8 cellular contexts compared by ENCODE assay signal in genomic region chr4:105715692-105716278, GRCh38. TPM values are rescaled to one million over a fixed set of nuclear protein-coding genes. Genes with fewer than 3 reads are reported as not detected.
DNase-seq lines count a peak whose midpoint lies in the region; ATAC-seq and TF ChIP-seq lines count a peak whose summit lies in the region.

No MANE protein-coding gene starts in this region.

- peaks cover 14% of the 10 kb centered on the region for H3K36me3 Mint-ChIP-seq in CD4-positive, alpha-beta T cell (ENCODE audit: low read depth)
- no peaks in the 10 kb centered on the region for H3K36me3 Mint-ChIP-seq in type B pancreatic cell

- H3K9me3 Mint-ChIP-seq in CD4-positive, alpha-beta T cell = no peaks in the 10 kb centered on the region
- no peaks in the 10 kb centered on the region for H3K9me3 Mint-ChIP-seq in type B pancreatic cell

- H3K4me3 ChIP-seq in vagina = no peak overlapping the region

- DNase-seq in CD4-positive, alpha-beta T cell = no peak
- peak; percentile 57 for DNase-seq in HT-29 (ENCODE audit: low spot score)
- DNase-seq in SK-N-DZ (ENCODE audit: low spot score) = peak; percentile 26
- DNase-seq in globus pallidus (ENCODE audit: low spot score) = peak; percentile 30
- DNase-seq in type B pancreatic cell (ENCODE audit: extremely low spot score, unreplicated experiment) = no peak
- DNase-seq in vagina (ENCODE audit: extremely low spot score in 2 of 2) = no peak

- no peak overlapping the region for H3K4me3 Mint-ChIP-seq in CD4-positive, alpha-beta T cell
- H3K4me3 Mint-ChIP-seq in type B pancreatic cell = no peak overlapping the region

- H3K4me1 ChIP-seq in vagina = no peaks in the 10 kb centered on the region

- no peak overlapping the region for H3K27ac ChIP-seq in CD4-positive, alpha-beta T cell (ENCODE audit: low read depth, low read length)
- no peak overlapping the region for H3K27ac ChIP-seq in vagina

- H3K4me1 Mint-ChIP-seq in CD4-positive, alpha-beta T cell (ENCODE audit: low read depth) = no peaks in the 10 kb centered on the region
- H3K4me1 Mint-ChIP-seq in type B pancreatic cell (ENCODE audit: unreplicated experiment) = peaks cover 20% of the 10 kb centered on the region

- peak; percentile 34 for ATAC-seq in CD4-positive, alpha-beta T cell (ENCODE audit: poor library complexity)
- ATAC-seq in HG03280 (IDR thresholded peaks at IDR 0.05; ENCODE audit: unreplicated experiment) (no peak), HG03378 (IDR thresholded peaks at IDR 0.05; ENCODE audit: unreplicated experiment) (no peak)

- no peaks in the 10 kb centered on the region for H3K36me3 ChIP-seq in vagina

- CTCF ChIA-PET in CD4-positive, alpha-beta T cell (lab: Charles Lee) = interaction anchor here (1.0 kb wide), 1 partner anchor 17 kb away, joined by 3 read pairs; no protein-coding TSS in a partner anchor

- H3K27me3 Mint-ChIP-seq in CD4-positive, alpha-beta T cell = no peaks in the 10 kb centered on the region
- H3K27me3 Mint-ChIP-seq in type B pancreatic cell = no peaks in the 10 kb centered on the region

- no peak overlapping the region for H3K27ac Mint-ChIP-seq in CD4-positive, alpha-beta T cell
- H3K27ac Mint-ChIP-seq in type B pancreatic cell = no peak overlapping the region

- no peaks in the 10 kb centered on the region for H3K27me3 ChIP-seq in CD4-positive, alpha-beta T cell (ENCODE audit: control insufficient read depth, insufficient read depth, low read length)
- H3K27me3 ChIP-seq in vagina = no peaks in the 10 kb centered on the region

- POLR2A ChIA-PET in CD4-positive, alpha-beta T cell (lab: Charles Lee) = interaction anchor here (1.0 kb wide), 1 partner anchor 241 kb away, joined by 3 read pairs; the partner anchor contains the start of gene PPA2

- TF ChIP-seq CTCF in CD4-positive, alpha-beta T cell (IDR thresholded peaks at IDR 0.05) = peak; percentile 76
- peak; percentile 73 for TF ChIP-seq CTCF in type B pancreatic cell (conservative IDR thresholded peaks at IDR 0.05)
- TF ChIP-seq CTCF in vagina (IDR thresholded peaks at IDR 0.05) = peak in 1 of 3 experiments; percentile 32

- no peaks in the 10 kb centered on the region for H3K9me3 ChIP-seq in CD4-positive, alpha-beta T cell (ENCODE audit: control insufficient read depth, low read length)
- no peaks in the 10 kb centered on the region for H3K9me3 ChIP-seq in vagina

- no peak for TF ChIP-seq POLR2A in vagina (IDR thresholded peaks at IDR 0.05)

- intact Hi-C loops in CD4-positive, alpha-beta T cell (cut with DNase I, micrococcal nuclease) = loop anchor here (2.0 to 10.0 kb wide), 2 partner anchors 571 to 575 kb away; partner anchors contain the start of gene TET2 (in 1 of the 2)
- intact Hi-C loops in vagina (cut with DNase I) = no loop called here

RNA-seq across cellular contexts. Expression of gene GSTCD, which starts 7.2 kb away (rescaled TPM):
- total RNA-seq in CD4-positive, alpha-beta T cell = 1 to 10 TPM; 5.2 to 5.3 TPM
- 12.0 and 25.4 TPM in 2 replicates for total RNA-seq in HT-29 (2014; rRNA removed; shearing (Covaris generic))
- 14.9 and 18.4 TPM in 2 replicates for polyA plus RNA-seq in SK-N-DZ (2014; cell fraction: cytosol; rRNA removed)
- polyA plus RNA-seq in SK-N-DZ (2014; cell fraction: nucleus; rRNA removed) = 10.2 and 27.1 TPM in 2 replicates
- 14.5 and 23.3 TPM in 2 replicates for total RNA-seq in type B pancreatic cell (ENCODE audit: low replicate concordance)
- total RNA-seq in vagina = 9.1 TPM

RNA-seq across cellular contexts. Expression of gene INTS12, which starts 7.3 kb away (rescaled TPM):
- 10 to 100 TPM; 17.8 to 19.9 TPM for total RNA-seq in CD4-positive, alpha-beta T cell
- total RNA-seq in HT-29 (2014; rRNA removed; shearing (Covaris generic)) = 8.2 and 11.8 TPM in 2 replicates
- polyA plus RNA-seq in SK-N-DZ (2014; cell fraction: cytosol; rRNA removed) = 13.8 and 23.4 TPM in 2 replicates
- polyA plus RNA-seq in SK-N-DZ (2014; cell fraction: nucleus; rRNA removed) = 30.6 and 32.0 TPM in 2 replicates
- 17.7 and 20.8 TPM in 2 replicates for total RNA-seq in type B pancreatic cell (ENCODE audit: low replicate concordance)
- total RNA-seq in vagina = 18.2 TPM

Comparison
In these comparisons a context has a peak if more than half of its experiments do, and no peak if none do; other contexts are left out.
1. DNase-seq: peak in HT-29 (single experiment), SK-N-DZ (single experiment) and globus pallidus (single experiment); none in CD4-positive, alpha-beta T cell (0 of 10), type B pancreatic cell (single experiment) and vagina (0 of 2).